8 cellular contexts compared by ENCODE assay signal in genomic region chr15:92881838-92882696, GRCh38.
DNase-seq lines count a peak whose midpoint lies in the region; ATAC-seq and TF ChIP-seq lines count a peak whose summit lies in the region.

No MANE protein-coding gene starts in this region.

- no peaks in the 10 kb centered on the region for H3K9me3 Mint-ChIP-seq in central memory CD8-positive, alpha-beta T cell

- peaks cover 43% of the 10 kb centered on the region for H3K36me3 Mint-ChIP-seq in central memory CD8-positive, alpha-beta T cell (ENCODE audit: insufficient read depth)

- no peak for TF ChIP-seq CTCF in AG10803 (conservative IDR thresholded peaks at IDR 0.05; ENCODE audit: low read length)

- DNase-seq in AG10803 (ENCODE audit: low read depth) (peak; percentile 100), NCI-H345 treated with DMSO at 0.1 percent for 48 hours (lab: John Stamatoyannopoulos, UW; ENCODE audit: unreplicated experiment) (peak; percentile 91), iris pigment epithelial cell (ENCODE audit: low read depth) (peak; percentile 100)
- DNase-seq in activated CD4-positive, CD25-positive, alpha-beta regulatory T cell treated with anti-CD3 and anti-CD28 coated beads, Interleukin-2, amount 50 U/mL, for 16 hours (ENCODE audit: low read depth, low spot score): peak; percentile 96
- DNase-seq in central memory CD8-positive, alpha-beta T cell (ENCODE audit: low spot score in 2 of 2): peak; percentile 91 to 98
- peak; percentile 96 to 97 for DNase-seq in stimulated activated CD4-positive, alpha-beta T cell treated with anti-CD3 and anti-CD28 coated beads, Interleukin-12 subunit alpha, Interleukin-12 subunit beta, amount 100 ng/mL, for 24 hours (ENCODE audit: low read depth in 2 of 2)

- H3K4me1 Mint-ChIP-seq in central memory CD8-positive, alpha-beta T cell: peaks cover 45% of the 10 kb centered on the region

- H3K27me3 Mint-ChIP-seq in central memory CD8-positive, alpha-beta T cell: no peaks in the 10 kb centered on the region

- ATAC-seq in GM19035 (IDR thresholded peaks at IDR 0.05; ENCODE audit: unreplicated experiment) (peak; percentile 95), HG03342 (IDR thresholded peaks at IDR 0.05; ENCODE audit: unreplicated experiment) (peak; percentile 93)
- peak; percentile 90 for ATAC-seq in central memory CD8-positive, alpha-beta T cell (replicated peaks; ENCODE audit: extremely low read depth, poor library complexity, severe bottlenecking)

- H3K4me3 ChIP-seq in AG10803 (ENCODE audit: low read length): peak overlapping the region; percentile 62

- H3K27ac Mint-ChIP-seq in central memory CD8-positive, alpha-beta T cell (ENCODE audit: low read depth): peak overlapping the region; percentile 95

- H3K4me3 Mint-ChIP-seq in central memory CD8-positive, alpha-beta T cell: peak overlapping the region; percentile 96

Comparison
In these comparisons a context has a peak if more than half of its experiments do, and no peak if none do; other contexts are left out.
1. Peak in every context shown above with its lines: DNase-seq, ATAC-seq and H3K4me3 ChIP-seq.